Comparison of ENCODE assay signal across 1 cellular context in genomic region chr14:69553221-69553620, GRCh38.
TF ChIP-seq lines count a peak whose summit lies in the region.

No MANE protein-coding gene starts in this region.

TF ChIP-seq in K562, 482 proteins besides CTCF, POLR2A, EP300 and RAD21:
- 0 out of 2 replicates have a peak, but pooled peaks have one; percentile 36 for TF ChIP-seq JUND (IDR thresholded peaks at IDR 0.05; ENCODE audit: borderline replicate concordance, low read depth, low read length)
- TF ChIP-seq JUND (tag; IDR thresholded peaks at IDR 0.05; ENCODE audit: borderline replicate concordance, low read depth, low read length): no peak
- TF ChIP-seq ZHX1 (conservative IDR thresholded peaks at IDR 0.05; ENCODE audit: low read length): no peak
- no peak for TF ChIP-seq CBFB (CRISPR knock-in tag; IDR thresholded peaks at IDR 0.05)
- peak; percentile 84 for TF ChIP-seq CEBPB (tag; IDR thresholded peaks at IDR 0.05)
- peak; percentile 86 for TF ChIP-seq ATF3 (IDR thresholded peaks at IDR 0.05)
- TF ChIP-seq ATF3 (CRISPR knock-in tag; conservative IDR thresholded peaks at IDR 0.05): no peak
- TF ChIP-seq GTF2A2 (tag; IDR thresholded peaks at IDR 0.05): no peak
- TF ChIP-seq SAFB2 (IDR thresholded peaks at IDR 0.05; ENCODE audit: borderline replicate concordance, low read depth, low read length, severe bottlenecking): no peak
- TF ChIP-seq CEBPG (CRISPR knock-in tag; IDR thresholded peaks at IDR 0.05): peak; percentile 64
- TF ChIP-seq CEBPG (tag; conservative IDR thresholded peaks at IDR 0.05 in 1 of 2, IDR thresholded peaks at IDR 0.05 in 1 of 2): peak; percentile 78 to 80
